14 cellular contexts compared by ENCODE assay signal in genomic region chr7:27361522-27361921, GRCh38.
DNase-seq lines count a peak whose midpoint lies in the region; ATAC-seq and TF ChIP-seq lines count a peak whose summit lies in the region.
"Had no signal": no experiment of that assay in that cellular context is flagged by ENCODE, and none has a peak within 500 bp of the region (broad histone marks: within the 10 kb centered on the region; RNA-seq: fewer than 3 reads in every experiment).

No MANE protein-coding gene starts in this region.

- H3K36me3 ChIP-seq in mucosa of descending colon (ENCODE audit: low read depth), result no peaks in the 10 kb centered on the region
- H3K36me3 ChIP-seq in vagina, result no peaks in the 10 kb centered on the region
- H3K36me3 ChIP-seq in sigmoid colon, result no peaks in the 10 kb centered on the region

- H3K4me1 Mint-ChIP-seq in WTC11, result peaks cover 4% of the 10 kb centered on the region

- no peaks in the 10 kb centered on the region for H3K9me3 Mint-ChIP-seq in WTC11

- no peak overlapping the region for H3K27ac Mint-ChIP-seq in WTC11

- no peaks in the 10 kb centered on the region for H3K27me3 ChIP-seq in vagina
- H3K27me3 ChIP-seq in sigmoid colon, result no peaks in the 10 kb centered on the region

- H3K4me1 ChIP-seq in mucosa of descending colon (ENCODE audit: low read depth) (peaks cover 5% of the 10 kb centered on the region), vagina (peaks cover 32% of the 10 kb centered on the region), sigmoid colon (peaks cover 0 to 9% (median 0%) of the 10 kb centered on the region in 4 donors)

- no peak for TF ChIP-seq CTCF in LNCaP clone FGC (IDR thresholded peaks at IDR 0.05; ENCODE audit: control insufficient read depth, extremely low read depth, insufficient read depth)
- no peak for TF ChIP-seq CTCF in WTC11 (IDR thresholded peaks at IDR 0.05)
- TF ChIP-seq CTCF in mucosa of descending colon (IDR thresholded peaks at IDR 0.05), result no peak
- TF ChIP-seq CTCF in vagina (IDR thresholded peaks at IDR 0.05), result no peak
- TF ChIP-seq CTCF in sigmoid colon (IDR thresholded peaks at IDR 0.05), result no peak

- no peak for TF ChIP-seq POLR2A in vagina (IDR thresholded peaks at IDR 0.05)
- TF ChIP-seq POLR2A in sigmoid colon (IDR thresholded peaks at IDR 0.05), result no peak

- TF ChIP-seq EP300 in sigmoid colon (IDR thresholded peaks at IDR 0.05), result no peak

- H3K36me3 Mint-ChIP-seq in WTC11, result no peaks in the 10 kb centered on the region

- CTCF ChIA-PET in WTC11 (lab: Charles Lee), result interaction anchor here (0.6 to 1.7 kb wide), 3 partner anchors 16 to 732 kb away, joined by 3 to 5 read pairs (median 3); no protein-coding TSS in a partner anchor

- no peaks in the 10 kb centered on the region for H3K27me3 Mint-ChIP-seq in WTC11 (ENCODE audit: low read depth)

- peak overlapping the region; percentile 7 for H3K27ac ChIP-seq in vagina
- no peak overlapping the region for H3K27ac ChIP-seq in sigmoid colon
- H3K27ac ChIP-seq: RWPE1 had no signal

- POLR2A ChIA-PET in WTC11 (lab: Charles Lee), result no interaction called here

- intact Hi-C loops in mucosa of descending colon (cut with DNase I, micrococcal nuclease), result no loop called here
- intact Hi-C loops in vagina (cut with DNase I), result no loop called here
- intact Hi-C loops in sigmoid colon (cut with DNase I), result no loop called here

- WGBS in sigmoid colon, 2 donors, result 44 to 82% methylated on average over 10 of the region's 10 CpGs

- H3K4me3 ChIP-seq in LNCaP clone FGC (ENCODE audit: low read depth, low read length), result peak overlapping the region; percentile 19; the same call in 1 of the 2 replicates
- H3K4me3 ChIP-seq in mucosa of descending colon, result no peak overlapping the region
- no peak overlapping the region for H3K4me3 ChIP-seq in vagina
- H3K4me3 ChIP-seq in sigmoid colon, result no peak overlapping the region

- peak; percentile 30 for ATAC-seq in WTC11
- peak; percentile 84 for ATAC-seq in mucosa of descending colon

- no peak overlapping the region for H3K4me3 Mint-ChIP-seq in WTC11

- DNase-seq in LNCaP clone FGC (ENCODE audit: low read depth) (peak; percentile 39), WTC11 (ENCODE audit: low spot score) (no peak), mucosa of descending colon (peak in 2 of 3 donors; percentile 36), vagina (ENCODE audit: extremely low spot score in 2 of 2) (no peak), sigmoid colon (no peak), iPS-NIHi11 (ENCODE audit: low spot score) (no peak)
- DNase-seq in stimulated activated CD4-positive, alpha-beta T cell treated with anti-CD3 and anti-CD28 coated beads, Interleukin-4, amount 100 ng/mL, for 4 hours, result no peak
- DNase-seq: C1 segment of cervical spinal cord, DMS153, HCEC 1CT, Kasumi-1, NCI-H187, NCI-H748 treated with DMSO at 0.1 percent for 48 hours had no signal

- no peaks in the 10 kb centered on the region for H3K9me3 ChIP-seq in mucosa of descending colon
- H3K9me3 ChIP-seq in vagina, result no peaks in the 10 kb centered on the region
- no peaks in the 10 kb centered on the region for H3K9me3 ChIP-seq in sigmoid colon

TF ChIP-seq in WTC11, 78 proteins besides CTCF, POLR2A, EP300 and RAD21:
- no peak for TF ChIP-seq ETV6 (CRISPR knock-in tag; IDR thresholded peaks at IDR 0.05)
- no peak for TF ChIP-seq ZNF138 (CRISPR knock-in tag; conservative IDR thresholded peaks at IDR 0.05)
TF ChIP-seq in WTC11: peak in this region for 0.

Comparison
In these comparisons a context has a peak if more than half of its experiments do, and no peak if none do; other contexts are left out.
1. DNase-seq: peak in LNCaP clone FGC (single experiment) and mucosa of descending colon (2 of 3); none in WTC11 (single experiment), vagina (0 of 2), sigmoid colon (single experiment), stimulated activated CD4-positive, alpha-beta T cell treated with anti-CD3 and anti-CD28 coated beads, Interleukin-4, amount 100 ng/mL, for 4 hours (0 of 2) and iPS-NIHi11 (single experiment).